In the genomic region with DNA sequence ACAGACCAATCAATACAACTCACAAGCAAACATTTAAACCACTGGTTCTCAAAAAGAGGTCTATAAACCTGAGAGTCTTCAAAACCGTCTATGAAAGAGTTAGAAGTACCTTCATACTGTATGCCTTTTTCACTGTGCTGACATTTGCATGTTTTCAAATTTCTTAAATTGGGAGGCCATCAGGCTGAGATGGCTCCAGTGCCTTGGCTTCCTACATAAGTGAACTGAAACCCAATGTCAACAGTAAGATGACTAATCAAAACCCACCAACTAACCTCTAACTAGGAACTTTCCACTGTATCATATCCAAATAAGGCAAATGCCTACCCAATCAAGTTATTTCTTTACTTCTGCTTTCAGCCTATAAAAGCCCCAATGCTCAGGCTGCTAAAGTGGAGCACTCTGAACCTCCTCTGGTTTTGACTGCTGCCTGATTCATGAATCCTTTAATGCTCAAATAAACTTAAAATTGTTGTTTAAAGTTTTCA, we compare ENCODE assay signal across 1 cellular context.
TF ChIP-seq lines count a peak whose summit lies in the region.

No MANE protein-coding gene starts in this region.

TF ChIP-seq in GM23338, 12 proteins besides CTCF, POLR2A, EP300 and RAD21 (continued from another document):
- TF ChIP-seq, protein P1, sequence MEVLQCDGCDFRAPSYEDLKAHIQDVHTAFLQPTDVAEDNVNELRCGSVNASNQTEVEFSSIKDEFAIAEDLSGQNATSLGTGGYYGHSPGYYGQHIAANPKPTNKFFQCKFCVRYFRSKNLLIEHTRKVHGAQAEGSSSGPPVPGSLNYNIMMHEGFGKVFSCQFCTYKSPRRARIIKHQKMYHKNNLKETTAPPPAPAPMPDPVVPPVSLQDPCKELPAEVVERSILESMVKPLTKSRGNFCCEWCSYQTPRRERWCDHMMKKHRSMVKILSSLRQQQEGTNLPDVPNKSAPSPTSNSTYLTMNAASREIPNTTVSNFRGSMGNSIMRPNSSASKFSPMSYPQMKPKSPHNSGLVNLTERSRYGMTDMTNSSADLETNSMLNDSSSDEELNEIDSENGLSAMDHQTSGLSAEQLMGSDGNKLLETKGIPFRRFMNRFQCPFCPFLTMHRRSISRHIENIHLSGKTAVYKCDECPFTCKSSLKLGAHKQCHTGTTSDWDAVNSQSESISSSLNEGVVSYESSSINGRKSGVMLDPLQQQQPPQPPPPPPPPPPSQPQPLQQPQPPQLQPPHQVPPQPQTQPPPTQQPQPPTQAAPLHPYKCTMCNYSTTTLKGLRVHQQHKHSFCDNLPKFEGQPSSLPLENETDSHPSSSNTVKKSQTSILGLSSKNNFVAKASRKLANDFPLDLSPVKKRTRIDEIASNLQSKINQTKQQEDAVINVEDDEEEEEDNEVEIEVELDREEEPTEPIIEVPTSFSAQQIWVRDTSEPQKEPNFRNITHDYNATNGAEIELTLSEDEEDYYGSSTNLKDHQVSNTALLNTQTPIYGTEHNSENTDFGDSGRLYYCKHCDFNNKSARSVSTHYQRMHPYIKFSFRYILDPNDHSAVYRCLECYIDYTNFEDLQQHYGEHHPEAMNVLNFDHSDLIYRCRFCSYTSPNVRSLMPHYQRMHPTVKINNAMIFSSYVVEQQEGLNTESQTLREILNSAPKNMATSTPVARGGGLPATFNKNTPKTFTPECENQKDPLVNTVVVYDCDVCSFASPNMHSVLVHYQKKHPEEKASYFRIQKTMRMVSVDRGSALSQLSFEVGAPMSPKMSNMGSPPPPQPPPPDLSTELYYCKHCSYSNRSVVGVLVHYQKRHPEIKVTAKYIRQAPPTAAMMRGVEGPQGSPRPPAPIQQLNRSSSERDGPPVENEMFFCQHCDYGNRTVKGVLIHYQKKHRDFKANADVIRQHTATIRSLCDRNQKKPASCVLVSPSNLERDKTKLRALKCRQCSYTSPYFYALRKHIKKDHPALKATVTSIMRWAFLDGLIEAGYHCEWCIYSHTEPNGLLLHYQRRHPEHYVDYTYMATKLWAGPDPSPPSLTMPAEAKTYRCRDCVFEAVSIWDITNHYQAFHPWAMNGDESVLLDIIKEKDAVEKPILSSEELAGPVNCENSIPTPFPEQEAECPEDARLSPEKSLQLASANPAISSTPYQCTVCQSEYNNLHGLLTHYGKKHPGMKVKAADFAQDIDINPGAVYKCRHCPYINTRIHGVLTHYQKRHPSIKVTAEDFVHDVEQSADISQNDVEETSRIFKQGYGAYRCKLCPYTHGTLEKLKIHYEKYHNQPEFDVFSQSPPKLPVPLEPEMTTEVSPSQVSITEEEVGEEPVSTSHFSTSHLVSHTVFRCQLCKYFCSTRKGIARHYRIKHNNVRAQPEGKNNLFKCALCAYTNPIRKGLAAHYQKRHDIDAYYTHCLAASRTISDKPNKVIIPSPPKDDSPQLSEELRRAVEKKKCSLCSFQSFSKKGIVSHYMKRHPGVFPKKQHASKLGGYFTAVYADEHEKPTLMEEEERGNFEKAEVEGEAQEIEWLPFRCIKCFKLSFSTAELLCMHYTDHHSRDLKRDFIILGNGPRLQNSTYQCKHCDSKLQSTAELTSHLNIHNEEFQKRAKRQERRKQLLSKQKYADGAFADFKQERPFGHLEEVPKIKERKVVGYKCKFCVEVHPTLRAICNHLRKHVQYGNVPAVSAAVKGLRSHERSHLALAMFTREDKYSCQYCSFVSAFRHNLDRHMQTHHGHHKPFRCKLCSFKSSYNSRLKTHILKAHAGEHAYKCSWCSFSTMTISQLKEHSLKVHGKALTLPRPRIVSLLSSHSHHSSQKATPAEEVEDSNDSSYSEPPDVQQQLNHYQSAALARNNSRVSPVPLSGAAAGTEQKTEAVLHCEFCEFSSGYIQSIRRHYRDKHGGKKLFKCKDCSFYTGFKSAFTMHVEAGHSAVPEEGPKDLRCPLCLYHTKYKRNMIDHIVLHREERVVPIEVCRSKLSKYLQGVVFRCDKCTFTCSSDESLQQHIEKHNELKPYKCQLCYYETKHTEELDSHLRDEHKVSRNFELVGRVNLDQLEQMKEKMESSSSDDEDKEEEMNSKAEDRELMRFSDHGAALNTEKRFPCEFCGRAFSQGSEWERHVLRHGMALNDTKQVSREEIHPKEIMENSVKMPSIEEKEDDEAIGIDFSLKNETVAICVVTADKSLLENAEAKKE (CRISPR knock-in tag; IDR thresholded peaks at IDR 0.05): no peak
- TF ChIP-seq EZH2 (IDR thresholded peaks at IDR 0.05; ENCODE audit: low read depth, unreplicated experiment) (no peak), POLR2AphosphoS5 (IDR thresholded peaks at IDR 0.05; ENCODE audit: low read depth) (no peak), EZH2phosphoT487 (IDR thresholded peaks at IDR 0.05; ENCODE audit: unreplicated experiment) (no peak)
